8 cellular contexts compared by ENCODE assay signal in the genomic region with DNA sequence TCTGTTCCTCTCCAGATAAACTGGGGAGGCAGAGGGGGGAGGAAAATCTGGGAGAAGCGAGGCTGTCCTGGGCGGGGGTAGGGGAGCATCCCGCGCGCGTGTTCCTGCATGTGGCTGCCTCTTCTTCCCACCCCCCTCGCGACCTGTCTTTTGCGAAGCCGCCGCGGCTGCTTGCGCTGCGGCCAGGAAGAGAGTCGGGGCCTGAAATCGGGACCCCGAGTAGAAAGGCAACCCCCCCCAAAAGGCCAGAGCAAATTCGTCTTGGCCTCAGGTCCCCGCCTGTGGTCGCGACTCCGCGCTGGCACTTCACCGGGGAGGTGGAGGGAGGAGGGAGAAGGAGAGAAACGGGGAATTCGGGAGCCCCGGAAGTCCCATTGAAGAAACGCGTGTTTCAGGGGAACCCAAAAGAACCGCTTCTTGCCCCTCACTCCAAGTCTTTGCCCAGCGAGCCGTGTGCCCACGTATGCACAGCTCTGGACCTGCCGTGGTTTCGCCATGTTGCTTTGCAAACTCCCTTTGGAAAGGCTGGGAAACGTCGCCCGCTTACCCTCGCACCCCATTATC. TPM values are rescaled to one million over a fixed set of nuclear protein-coding genes. Genes with fewer than 3 reads are reported as not detected.
DNase-seq lines count a peak whose midpoint lies in the region; TF ChIP-seq lines count a peak whose summit lies in the region.

No MANE protein-coding gene starts in this region.

- peaks cover 52% of the 10 kb centered on the region for H3K23me2 ChIP-seq in H9 (ENCODE audit: insufficient read length, low read depth, low read length, poor library complexity, severe bottlenecking)

- peaks cover 4% of the 10 kb centered on the region for H4K20me1 ChIP-seq in H9 (ENCODE audit: control insufficient read depth, insufficient read depth, insufficient read length)

- H2BK5ac ChIP-seq in H9 (ENCODE audit: insufficient read length, low read length) = peak overlapping the region; percentile 3

- no peak overlapping the region for H2BK15ac ChIP-seq in H9 (ENCODE audit: low read depth, low read length)

- H3K23ac ChIP-seq in H9 (ENCODE audit: insufficient read length, low read depth, low read length) = no peak overlapping the region

- H3K27me3 ChIP-seq in H9 (ENCODE audit: insufficient read depth, low read length) = no peaks in the 10 kb centered on the region; the same call in 1 of the 2 replicates

- H3K4me1 Mint-ChIP-seq in H9 = peaks cover 42 to 46% of the 10 kb centered on the region in 2 experiments
- H3K4me1 Mint-ChIP-seq in progenitor cell of endocrine pancreas (ENCODE audit: low read depth) = peaks cover 49% of the 10 kb centered on the region

- H2AK5ac ChIP-seq in H9 (ENCODE audit: insufficient read length, low read length) = no peak overlapping the region

- peaks cover 34 to 39% (median 37%) of the 10 kb centered on the region in 3 experiments for H3K36me3 Mint-ChIP-seq in H9 (ENCODE audit: insufficient read depth in 1 of 3, low read depth in 3 of 3)
- peaks cover 32% of the 10 kb centered on the region for H3K36me3 Mint-ChIP-seq in progenitor cell of endocrine pancreas (ENCODE audit: insufficient read depth)

- peaks cover 18% of the 10 kb centered on the region; the same call in 1 of the 2 replicates for H3K79me2 ChIP-seq in H9 (ENCODE audit: insufficient read depth, low read length)

- peaks cover 52% of the 10 kb centered on the region for H3K27me3 Mint-ChIP-seq in H9 (ENCODE audit: low read depth)
- H3K27me3 Mint-ChIP-seq in progenitor cell of endocrine pancreas = peaks cover 9% of the 10 kb centered on the region

- H3K14ac ChIP-seq in H9 (ENCODE audit: insufficient read depth, low read length) = peak overlapping the region; percentile 92

- H4K8ac ChIP-seq in H9 (replicated peaks; ENCODE audit: insufficient read length, low read depth, low read length) = no peak overlapping the region

- peaks cover 8% of the 10 kb centered on the region for H3K4me1 ChIP-seq in H9 (ENCODE audit: insufficient read depth, low read length)

- no peaks in the 10 kb centered on the region for H3K9me3 ChIP-seq in H9 (ENCODE audit: control insufficient read depth, low read depth, low read length)

- H4K91ac ChIP-seq in H9 (ENCODE audit: insufficient read length, low read depth, low read length) = no peak overlapping the region

- no peak overlapping the region for H3K4ac ChIP-seq in H9 (ENCODE audit: low read depth, low read length)

- no CpG with 5 or more reads among the region's 39 CpGs for whole genome bisulfite sequencing in H9 (ENCODE audit: extremely low coverage, insufficient read length, low lambda C conversion rate)

- H4K5ac ChIP-seq in H9 (ENCODE audit: insufficient read length, low read depth, low read length) = no peak overlapping the region

- no peak overlapping the region for H2BK120ac ChIP-seq in H9 (ENCODE audit: low read depth, low read length, poor library complexity, severe bottlenecking)

- no peak overlapping the region for H3T11ph ChIP-seq in H9 (ENCODE audit: low read length)

- H3K4me2 ChIP-seq in H9 (ENCODE audit: insufficient read depth, insufficient read length, low read length) = peak overlapping the region; percentile 77

- no peak overlapping the region for H2BK20ac ChIP-seq in H9 (ENCODE audit: low read depth, low read length, poor library complexity, severe bottlenecking)

- H2AFZ ChIP-seq in H9 (ENCODE audit: low read length) = no peak overlapping the region

- no peak for TF ChIP-seq CTCF in H9 (conservative IDR thresholded peaks at IDR 0.05)
- no peak for TF ChIP-seq CTCF in fibroblast of pulmonary artery (IDR thresholded peaks at IDR 0.05; ENCODE audit: low read length, missing control alignments)
- no peak for TF ChIP-seq CTCF in progenitor cell of endocrine pancreas (IDR thresholded peaks at IDR 0.05; ENCODE audit: unreplicated experiment)
- TF ChIP-seq CTCF in GM20000 (IDR thresholded peaks at IDR 0.05; ENCODE audit: extremely low read depth, missing control alignments) = no peak

- peak overlapping the region; percentile 88 to 98 for H3K4me3 Mint-ChIP-seq in H9
- peak overlapping the region; percentile 97 for H3K4me3 Mint-ChIP-seq in progenitor cell of endocrine pancreas (ENCODE audit: low read depth)

- peak overlapping the region; percentile 83 for H3K9ac ChIP-seq in H9 (ENCODE audit: extremely low read depth, insufficient read length, low read length)

- H3K56ac ChIP-seq in H9 (ENCODE audit: insufficient read length, low read depth, low read length) = no peak overlapping the region

- H3K9me3 Mint-ChIP-seq in H9 (peaks cover 2 to 3% of the 10 kb centered on the region in 2 experiments; a peak in 2 of 5 replicates), progenitor cell of endocrine pancreas (ENCODE audit: low read depth) (no peaks in the 10 kb centered on the region)

- H3K27ac Mint-ChIP-seq in H9 = peak overlapping the region; percentile 85 to 98 (median 95)
- H3K27ac Mint-ChIP-seq in progenitor cell of endocrine pancreas = peak overlapping the region; percentile 98

- H2BK12ac ChIP-seq in H9 (ENCODE audit: insufficient read length, low read depth, low read length) = no peak overlapping the region

- DNase-seq in H9 = peak; percentile 40
- peak; percentile 50 for DNase-seq in activated T-cell treated with anti-CD3 and anti-CD28 coated beads, Interleukin-2, amount 50 U/mL, for 1 hour
- peak; percentile 21 for DNase-seq in fibroblast of pulmonary artery (ENCODE audit: low read depth)
- DNase-seq in progenitor cell of endocrine pancreas (ENCODE audit: low spot score, unreplicated experiment) = no peak
- DNase-seq in germinal center (ENCODE audit: low spot score) = no peak
- DNase-seq in NAMALWA (ENCODE audit: low spot score) = no peak
- DNase-seq in NCI-H1105 (lab: John Stamatoyannopoulos, UW) = no peak
- DNase-seq in GM20000 (ENCODE audit: low spot score) = no peak

- no peak overlapping the region for H3K27ac ChIP-seq in H9 (ENCODE audit: insufficient read length, low read depth, low read length)

- H3K79me1 ChIP-seq in H9 (ENCODE audit: insufficient read depth, low read depth, low read length, poor library complexity, severe bottlenecking) = peaks cover 2% of the 10 kb centered on the region

- peak overlapping the region; percentile 76 for H3K4me3 ChIP-seq in fibroblast of pulmonary artery (replicated peaks; ENCODE audit: low read depth, low read length)

- peak overlapping the region; percentile 88 for H3K18ac ChIP-seq in H9 (ENCODE audit: insufficient read length, low read depth, low read length)

RNA-seq across cellular contexts. Expression of gene CCND2, which starts 0.9 kb away (rescaled TPM):
- total RNA-seq in H9 (2021) (98.2 and 104 TPM in 2 replicates), progenitor cell of endocrine pancreas (463 and 471 TPM in 2 replicates)

RNA-seq across cellular contexts. Expression of gene TIGAR, which starts 46.5 kb away (rescaled TPM):
- total RNA-seq in H9 (2021) (23.4 and 27.5 TPM in 2 replicates), progenitor cell of endocrine pancreas (18.2 and 21.6 TPM in 2 replicates)

Comparison
In these comparisons a context has a peak if more than half of its experiments do, and no peak if none do; other contexts are left out.
1. DNase-seq: peak in H9 (single experiment), activated T-cell treated with anti-CD3 and anti-CD28 coated beads, Interleukin-2, amount 50 U/mL, for 1 hour (single experiment) and fibroblast of pulmonary artery (single experiment); none in progenitor cell of endocrine pancreas (single experiment), germinal center (single experiment), NAMALWA (single experiment), NCI-H1105 (single experiment) and GM20000 (single experiment).